12 cellular contexts compared by ENCODE assay signal in genomic region chr4:7852568-7853185, GRCh38.
DNase-seq lines count a peak whose midpoint lies in the region; ATAC-seq and TF ChIP-seq lines count a peak whose summit lies in the region.
"Had no signal": no experiment of that assay in that cellular context is flagged by ENCODE, and none has a peak within 500 bp of the region (broad histone marks: within the 10 kb centered on the region; RNA-seq: fewer than 3 reads in every experiment).

No MANE protein-coding gene starts in this region.

- DNase-seq in stimulated activated CD4-positive, alpha-beta T cell treated with anti-CD3 and anti-CD28 coated beads, Interleukin-15, amount 100 ng/mL, for 24 hours, result peak; percentile 63
- no peak for DNase-seq in stimulated activated CD4-positive, alpha-beta T cell treated with anti-CD3 and anti-CD28 coated beads, Interleukin-12 subunit alpha, Interleukin-12 subunit beta, amount 100 ng/mL, for 4 hours
- no peak for DNase-seq in activated CD4-positive, alpha-beta T cell treated with anti-CD3 and anti-CD28 coated beads, Interleukin-2, amount 10 ng/mL, durations not matched to agents 7 days and 5 days
- DNase-seq in left cardiac atrium (peak; percentile 47), LoVo (ENCODE audit: low spot score) (no peak), natural killer cell (no peak), DMS 273 treated with DMSO at 0.1 percent for 48 hours (lab: John Stamatoyannopoulos, UW) (no peak)
- peak in 1 of 2 donors; percentile 39 for DNase-seq in stimulated activated naive CD8-positive, alpha-beta T cell treated with anti-CD3 and anti-CD28 coated beads, Interleukin-15, amount 100 ng/mL, for 72 hours
- DNase-seq: H7, NCI-H2081 had no signal

- H3K27ac Mint-ChIP-seq in activated CD4-positive, alpha-beta T cell treated with anti-CD3 and anti-CD28 coated beads, Interleukin-2, amount 10 ng/mL, durations not matched to agents 7 days and 5 days, result peak overlapping the region; percentile 47
- no peak overlapping the region for H3K27ac Mint-ChIP-seq in stimulated activated naive CD8-positive, alpha-beta T cell treated with anti-CD3 and anti-CD28 coated beads, Interleukin-15, amount 100 ng/mL, for 72 hours
- H3K27ac Mint-ChIP-seq in natural killer cell, result peak overlapping the region in 1 of 2 donors; percentile 18

- H3K9me3 Mint-ChIP-seq in activated CD4-positive, alpha-beta T cell treated with anti-CD3 and anti-CD28 coated beads, Interleukin-2, amount 10 ng/mL, durations not matched to agents 7 days and 5 days, result no peaks in the 10 kb centered on the region
- no peaks in the 10 kb centered on the region for H3K9me3 Mint-ChIP-seq in stimulated activated naive CD8-positive, alpha-beta T cell treated with anti-CD3 and anti-CD28 coated beads, Interleukin-15, amount 100 ng/mL, for 72 hours
- H3K9me3 Mint-ChIP-seq in natural killer cell, result no peaks in the 10 kb centered on the region
- H3K9me3 Mint-ChIP-seq: central memory CD8-positive, alpha-beta T cell; nephron had no signal

- peaks cover 15% of the 10 kb centered on the region for H3K36me3 Mint-ChIP-seq in activated CD4-positive, alpha-beta T cell treated with anti-CD3 and anti-CD28 coated beads, Interleukin-2, amount 10 ng/mL, durations not matched to agents 7 days and 5 days (ENCODE audit: low read depth)
- H3K36me3 Mint-ChIP-seq in natural killer cell, result no peaks in the 10 kb centered on the region

- H3K4me3 Mint-ChIP-seq in activated CD4-positive, alpha-beta T cell treated with anti-CD3 and anti-CD28 coated beads, Interleukin-2, amount 10 ng/mL, durations not matched to agents 7 days and 5 days, result no peak overlapping the region
- H3K4me3 Mint-ChIP-seq in stimulated activated naive CD8-positive, alpha-beta T cell treated with anti-CD3 and anti-CD28 coated beads, Interleukin-15, amount 100 ng/mL, for 72 hours, result peak overlapping the region; percentile 3 to 14
- H3K4me3 Mint-ChIP-seq in natural killer cell, result no peak overlapping the region
- H3K4me3 Mint-ChIP-seq: central memory CD8-positive, alpha-beta T cell; nephron had no signal

- POLR2A ChIA-PET in activated CD4-positive, alpha-beta T cell treated with anti-CD3 and anti-CD28 coated beads, Interleukin-2, amount 10 ng/mL, durations not matched to agents 7 days and 5 days (lab: Charles Lee), result no interaction called here

- CTCF ChIA-PET in activated CD4-positive, alpha-beta T cell treated with anti-CD3 and anti-CD28 coated beads, Interleukin-2, amount 10 ng/mL, durations not matched to agents 7 days and 5 days (lab: Charles Lee), result no interaction called here

- no peaks in the 10 kb centered on the region for H3K27me3 Mint-ChIP-seq in activated CD4-positive, alpha-beta T cell treated with anti-CD3 and anti-CD28 coated beads, Interleukin-2, amount 10 ng/mL, durations not matched to agents 7 days and 5 days
- no peaks in the 10 kb centered on the region for H3K27me3 Mint-ChIP-seq in stimulated activated naive CD8-positive, alpha-beta T cell treated with anti-CD3 and anti-CD28 coated beads, Interleukin-15, amount 100 ng/mL, for 72 hours
- peaks cover 0 to 2% of the 10 kb centered on the region in 2 donors for H3K27me3 Mint-ChIP-seq in natural killer cell (ENCODE audit: low read depth in 2 of 2)
- H3K27me3 Mint-ChIP-seq: central memory CD8-positive, alpha-beta T cell had no signal

- TF ChIP-seq CTCF in natural killer cell (IDR thresholded peaks at IDR 0.05), result no peak

- intact Hi-C loops in left cardiac atrium (cut with DNase I) (no loop called here), natural killer cell (cut with micrococcal nuclease) (no loop called here)

- ATAC-seq in left cardiac atrium (peak in 1 of 2 donors; percentile 45), natural killer cell (no peak)
- ATAC-seq in stimulated activated naive CD8-positive, alpha-beta T cell treated with anti-CD3 and anti-CD28 coated beads, Interleukin-15, amount 100 ng/mL, for 72 hours, result no peak

- H3K4me1 Mint-ChIP-seq in activated CD4-positive, alpha-beta T cell treated with anti-CD3 and anti-CD28 coated beads, Interleukin-2, amount 10 ng/mL, durations not matched to agents 7 days and 5 days, result peaks cover 79% of the 10 kb centered on the region
- H3K4me1 Mint-ChIP-seq in stimulated activated naive CD8-positive, alpha-beta T cell treated with anti-CD3 and anti-CD28 coated beads, Interleukin-15, amount 100 ng/mL, for 72 hours, result peaks cover 96% of the 10 kb centered on the region
- H3K4me1 Mint-ChIP-seq in natural killer cell, result peaks cover 9 to 13% of the 10 kb centered on the region in 2 donors

Comparison
In these comparisons a context has a peak if more than half of its experiments do, and no peak if none do; other contexts are left out.
1. DNase-seq: peak in stimulated activated CD4-positive, alpha-beta T cell treated with anti-CD3 and anti-CD28 coated beads, Interleukin-15, amount 100 ng/mL, for 24 hours (single experiment) and left cardiac atrium (single experiment); none in stimulated activated CD4-positive, alpha-beta T cell treated with anti-CD3 and anti-CD28 coated beads, Interleukin-12 subunit alpha, Interleukin-12 subunit beta, amount 100 ng/mL, for 4 hours (single experiment), activated CD4-positive, alpha-beta T cell treated with anti-CD3 and anti-CD28 coated beads, Interleukin-2, amount 10 ng/mL, durations not matched to agents 7 days and 5 days (single experiment), LoVo (single experiment), natural killer cell (single experiment) and DMS 273 treated with DMSO at 0.1 percent for 48 hours (single experiment).
2. H3K4me3 Mint-ChIP-seq: peak in stimulated activated naive CD8-positive, alpha-beta T cell treated with anti-CD3 and anti-CD28 coated beads, Interleukin-15, amount 100 ng/mL, for 72 hours (2 of 2); none in activated CD4-positive, alpha-beta T cell treated with anti-CD3 and anti-CD28 coated beads, Interleukin-2, amount 10 ng/mL, durations not matched to agents 7 days and 5 days (single experiment) and natural killer cell (single experiment).